34 cellular contexts compared by ENCODE assay signal in the genomic region with DNA sequence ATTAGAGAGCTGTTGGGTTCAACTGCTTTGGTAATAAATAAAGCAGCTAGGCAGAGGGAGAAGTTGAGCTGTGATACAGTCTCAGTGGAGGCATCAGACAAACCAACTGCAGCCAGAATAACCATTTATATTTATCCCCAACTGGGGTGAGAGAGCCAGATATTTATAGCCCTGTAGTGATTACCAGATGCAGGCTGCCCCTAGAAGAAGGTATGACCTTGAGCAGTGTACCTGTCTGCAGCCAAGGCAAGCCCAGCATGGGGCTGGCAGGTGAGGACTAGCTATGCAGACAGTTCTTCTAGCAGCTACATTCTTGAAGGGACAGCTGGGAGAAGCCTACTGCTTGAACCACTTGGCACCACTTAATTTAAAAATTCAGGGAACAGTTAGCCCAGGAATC.
"Had no signal": no experiment of that assay in that cellular context is flagged by ENCODE, and none has a peak within 500 bp of the region (broad histone marks: within the 10 kb centered on the region; RNA-seq: fewer than 3 reads in every experiment).

No MANE protein-coding gene starts in this region.

- H2AFZ ChIP-seq: PC-9 had no signal

- DNase-seq: activated CD4-positive, alpha-beta memory T cell treated with anti-CD3 and anti-CD28 coated beads, Interleukin-2, amount 10 ng/mL, durations not matched to agents 7 days and 5 days; activated CD4-positive, alpha-beta T cell treated with anti-CD3 and anti-CD28 coated beads for 1 hour; activated CD4-positive, alpha-beta T cell treated with anti-CD3 and anti-CD28 coated beads for 48 hours; activated CD4-positive, CD25-positive, alpha-beta regulatory T cell; activated CD8-positive, alpha-beta memory T cell treated with anti-CD3 and anti-CD28 coated beads for 24 hours; activated CD8-positive, alpha-beta memory T cell treated with anti-CD3 and anti-CD28 coated beads, Interleukin-2, amount 10 ng/mL, durations not matched to agents 7 days and 5 days; activated CD8-positive, alpha-beta memory T cell treated with anti-CD3 and anti-CD28 coated beads, Interleukin-2, amount 50 U/mL, for 48 hours; activated gamma-delta T cell; activated naive CD4-positive, alpha-beta T cell treated with Interleukin-2 at 50 U/mL for 16 hours; activated naive CD8-positive, alpha-beta T cell treated with anti-CD3 and anti-CD28 coated beads, Interleukin-2, amount 10 ng/mL, durations not matched to agents 7 days and 5 days; activated T-cell treated with anti-CD3 and anti-CD28 coated beads, Interleukin-2, amount 50 U/mL, for 72 hours; body of pancreas; Kasumi-1; KG1; MG63; NCI-H1048; NCI-H1105 treated with DMSO at 0.1 percent for 48 hours; NCI-H1436; NCI-H187; NCI-H2029 treated with DMSO at 0.1 percent for 48 hours; NCI-H2107; NCI-H2171; NCI-H510A; NCI-H526; NCI-H748 treated with DMSO at 0.1 percent for 48 hours; PC-9; SHP77; SJCRH30; T1000; WERI-Rb-1 had no signal

- H3K27ac ChIP-seq: body of pancreas, breast epithelium, PC-9, RWPE1, SJCRH30, SK-N-MC, WERI-Rb-1 had no signal

- H3K9me3 ChIP-seq: body of pancreas, breast epithelium, MG63, SJCRH30 had no signal

- H3K4me1 ChIP-seq: body of pancreas, breast epithelium, SJCRH30 had no signal

- H3K4me3 ChIP-seq: body of pancreas, breast epithelium, MG63, PC-9, SJCRH30, SK-N-MC had no signal

- ATAC-seq: activated CD8-positive, alpha-beta memory T cell treated with anti-CD3 and anti-CD28 coated beads, Interleukin-2, amount 10 ng/mL, durations not matched to agents 7 days and 5 days; activated T-cell treated with anti-CD3 and anti-CD28 coated beads, Interleukin-2, amount 50 U/mL, for 72 hours; activated T-helper 17 cell treated with anti-CD3 and anti-CD28 coated beads, Interleukin-2, amount 50 U/mL, for 72 hours; body of pancreas had no signal

- H3K36me3 ChIP-seq: breast epithelium, MG63, SJCRH30, WERI-Rb-1 had no signal

- H3K4me2 ChIP-seq: PC-9 had no signal

- H3K27me3 ChIP-seq: body of pancreas, breast epithelium, MG63, SJCRH30 had no signal
